17 cellular contexts compared by ENCODE assay signal in the genomic region with DNA sequence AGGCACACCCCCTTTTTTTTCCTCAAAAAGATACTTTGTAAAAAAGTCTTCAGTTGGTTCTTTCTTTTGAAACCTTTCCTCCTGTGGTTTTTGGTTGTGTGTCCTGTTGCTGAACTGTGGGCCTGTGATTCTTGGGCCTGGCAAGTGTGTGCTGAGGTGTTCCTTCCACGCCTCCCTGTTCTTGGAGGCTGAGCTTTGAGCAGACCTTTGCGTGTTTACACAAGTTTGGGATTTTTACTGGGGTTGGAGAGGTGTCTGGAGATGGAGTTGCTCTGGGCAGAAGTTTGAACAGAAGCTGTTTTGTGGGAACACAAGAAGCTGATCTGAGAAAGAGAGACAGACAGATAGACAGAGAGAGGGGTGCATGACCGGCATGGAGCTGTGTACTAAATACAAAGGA.
"Had no signal": no experiment of that assay in that cellular context is flagged by ENCODE, and none has a peak within 500 bp of the region (broad histone marks: within the 10 kb centered on the region; RNA-seq: fewer than 3 reads in every experiment).

No MANE protein-coding gene starts in this region.

- DNase-seq: activated T-cell treated with anti-CD3 and anti-CD28 coated beads, Interleukin-2, amount 50 U/mL, for 1 hour; effector CD4-positive, alpha-beta T cell; gastrocnemius medialis; hippocampal formation; naive thymus-derived CD4-positive, alpha-beta T cell; stimulated activated CD4-positive, alpha-beta T cell treated with anti-CD3 and anti-CD28 coated beads, Interleukin-2, amount 100 ng/mL, for 48 hours; stimulated activated naive CD4-positive, alpha-beta T cell; T-helper 9 cell; upper lobe of left lung had no signal

- ATAC-seq: activated naive CD4-positive, alpha-beta T cell treated with anti-CD3 and anti-CD28 coated beads, Interleukin-2, amount 50 U/mL, for 72 hours; activated T-helper 17 cell treated with anti-CD3 and anti-CD28 coated beads, Interleukin-2, amount 50 U/mL, for 72 hours; gastrocnemius medialis; naive thymus-derived CD4-positive, alpha-beta T cell; WTC11 had no signal

- H3K36me3 ChIP-seq: esophagus muscularis mucosa, gastrocnemius medialis, thoracic aorta, upper lobe of left lung had no signal

- H3K4me3 Mint-ChIP-seq: activated T-helper 17 cell treated with anti-CD3 and anti-CD28 coated beads, Interleukin-2, amount 50 U/mL, for 72 hours; dendritic cell treated with granulocyte-macrophage colony-stimulating factor and Interleukin-4, amounts not matched to agents 40 ng/mL and 50 ng/mL, for 4 days; memory B cell; naive thymus-derived CD4-positive, alpha-beta T cell; WTC11 had no signal

- H3K9me3 ChIP-seq: esophagus muscularis mucosa, gastrocnemius medialis, thoracic aorta, upper lobe of left lung had no signal

- H3K36me3 Mint-ChIP-seq: activated naive CD4-positive, alpha-beta T cell treated with anti-CD3 and anti-CD28 coated beads, Interleukin-2, amount 50 U/mL, for 72 hours; memory B cell; naive thymus-derived CD4-positive, alpha-beta T cell; WTC11 had no signal

- H3K4me1 Mint-ChIP-seq: activated T-helper 17 cell treated with anti-CD3 and anti-CD28 coated beads, Interleukin-2, amount 50 U/mL, for 72 hours; memory B cell; naive thymus-derived CD4-positive, alpha-beta T cell had no signal

- H3K27me3 Mint-ChIP-seq: dendritic cell treated with granulocyte-macrophage colony-stimulating factor and Interleukin-4, amounts not matched to agents 40 ng/mL and 50 ng/mL, for 4 days; progenitor cell of endocrine pancreas had no signal

- H3K27me3 ChIP-seq: esophagus muscularis mucosa, gastrocnemius medialis, upper lobe of left lung had no signal

- H3K27ac Mint-ChIP-seq: activated naive CD4-positive, alpha-beta T cell treated with anti-CD3 and anti-CD28 coated beads, Interleukin-2, amount 50 U/mL, for 72 hours; activated T-helper 17 cell treated with anti-CD3 and anti-CD28 coated beads, Interleukin-2, amount 50 U/mL, for 72 hours; dendritic cell treated with granulocyte-macrophage colony-stimulating factor and Interleukin-4, amounts not matched to agents 40 ng/mL and 50 ng/mL, for 4 days; memory B cell; naive thymus-derived CD4-positive, alpha-beta T cell; progenitor cell of endocrine pancreas; WTC11 had no signal

- H3K4me3 ChIP-seq: esophagus muscularis mucosa, gastrocnemius medialis, thoracic aorta, upper lobe of left lung had no signal

- H3K9me3 Mint-ChIP-seq: activated naive CD4-positive, alpha-beta T cell treated with anti-CD3 and anti-CD28 coated beads, Interleukin-2, amount 50 U/mL, for 72 hours; activated T-helper 17 cell treated with anti-CD3 and anti-CD28 coated beads, Interleukin-2, amount 50 U/mL, for 72 hours; dendritic cell treated with granulocyte-macrophage colony-stimulating factor and Interleukin-4, amounts not matched to agents 40 ng/mL and 50 ng/mL, for 4 days; memory B cell had no signal

- H3K27ac ChIP-seq: esophagus muscularis mucosa, gastrocnemius medialis, thoracic aorta, upper lobe of left lung had no signal
